Comparison of ENCODE assay signal across 2 cellular contexts in the genomic region with DNA sequence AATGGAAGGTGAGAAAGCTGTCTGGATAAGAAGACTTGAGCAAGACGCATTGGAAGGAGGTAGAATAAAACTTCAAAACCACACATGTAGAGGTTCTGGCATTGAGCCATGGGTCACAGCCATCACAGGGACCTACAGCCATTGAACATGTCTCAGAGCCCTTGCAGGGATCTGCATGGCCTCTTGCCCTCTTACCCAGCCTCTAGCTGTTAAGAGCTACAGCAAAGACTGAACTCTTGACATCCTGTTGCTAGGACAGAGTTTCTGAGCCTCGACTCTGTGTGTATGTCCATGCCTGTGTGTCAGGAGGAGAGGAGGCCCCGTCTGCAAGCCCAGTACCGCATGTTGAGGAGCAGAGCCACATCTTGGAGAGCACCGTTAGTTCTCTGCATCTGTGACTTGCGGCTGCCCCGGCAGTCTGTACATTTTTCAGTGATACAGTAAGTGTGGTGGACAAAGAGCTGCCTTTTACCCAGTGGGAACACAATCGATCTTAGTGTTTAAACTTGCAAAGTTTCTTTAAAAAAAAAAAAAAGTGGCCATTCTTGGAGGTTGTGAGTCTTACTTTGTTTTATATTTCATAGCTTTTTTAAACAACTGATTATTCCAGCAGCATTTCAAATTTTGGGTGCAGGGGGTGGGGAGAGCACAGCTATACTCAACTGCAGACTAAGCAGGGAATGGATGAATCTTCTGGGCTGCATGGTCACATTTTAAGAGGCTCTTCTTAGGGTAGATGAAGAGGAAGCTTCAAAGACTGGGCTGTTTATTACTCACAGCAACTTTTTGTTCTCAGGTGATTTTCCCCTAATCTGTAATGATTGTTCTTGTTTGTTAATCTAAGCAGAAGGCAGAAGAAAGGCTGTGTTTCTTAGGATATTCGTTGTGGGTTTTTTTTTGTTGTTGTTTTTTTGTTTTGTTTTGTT.
TF ChIP-seq lines count a peak whose summit lies in the region.

No MANE protein-coding gene starts in this region.

TF ChIP-seq in IMR-90, 13 proteins besides CTCF, POLR2A, EP300 and RAD21:
- TF ChIP-seq CHD1 (IDR thresholded peaks at IDR 0.05; ENCODE audit: low read depth, low read length) (no peak), MXI1 (IDR thresholded peaks at IDR 0.05; ENCODE audit: borderline replicate concordance, low read depth, low read length) (no peak), FOS (IDR thresholded peaks at IDR 0.05; ENCODE audit: low read depth, low read length) (no peak), CEBPB (IDR thresholded peaks at IDR 0.05; ENCODE audit: low read depth, low read length) (no peak), MAFK (IDR thresholded peaks at IDR 0.05; ENCODE audit: low read depth, low read length) (no peak), NFE2L2 (IDR thresholded peaks at IDR 0.05; ENCODE audit: low read depth, low read length) (no peak), SMC3 (IDR thresholded peaks at IDR 0.05; ENCODE audit: low read depth, low read length) (no peak), RCOR1 (IDR thresholded peaks at IDR 0.05; ENCODE audit: insufficient replicate concordance, low read length) (no peak), BHLHE40 (IDR thresholded peaks at IDR 0.05; ENCODE audit: low read depth, low read length) (no peak), RFX5 (IDR thresholded peaks at IDR 0.05; ENCODE audit: low read depth, low read length) (no peak)
- TF ChIP-seq, protein P1, sequence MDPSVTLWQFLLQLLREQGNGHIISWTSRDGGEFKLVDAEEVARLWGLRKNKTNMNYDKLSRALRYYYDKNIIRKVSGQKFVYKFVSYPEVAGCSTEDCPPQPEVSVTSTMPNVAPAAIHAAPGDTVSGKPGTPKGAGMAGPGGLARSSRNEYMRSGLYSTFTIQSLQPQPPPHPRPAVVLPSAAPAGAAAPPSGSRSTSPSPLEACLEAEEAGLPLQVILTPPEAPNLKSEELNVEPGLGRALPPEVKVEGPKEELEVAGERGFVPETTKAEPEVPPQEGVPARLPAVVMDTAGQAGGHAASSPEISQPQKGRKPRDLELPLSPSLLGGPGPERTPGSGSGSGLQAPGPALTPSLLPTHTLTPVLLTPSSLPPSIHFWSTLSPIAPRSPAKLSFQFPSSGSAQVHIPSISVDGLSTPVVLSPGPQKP (IDR thresholded peaks at IDR 0.05; ENCODE audit: borderline replicate concordance, low read depth, low read length) = no peak
- TF ChIP-seq, protein P2, sequence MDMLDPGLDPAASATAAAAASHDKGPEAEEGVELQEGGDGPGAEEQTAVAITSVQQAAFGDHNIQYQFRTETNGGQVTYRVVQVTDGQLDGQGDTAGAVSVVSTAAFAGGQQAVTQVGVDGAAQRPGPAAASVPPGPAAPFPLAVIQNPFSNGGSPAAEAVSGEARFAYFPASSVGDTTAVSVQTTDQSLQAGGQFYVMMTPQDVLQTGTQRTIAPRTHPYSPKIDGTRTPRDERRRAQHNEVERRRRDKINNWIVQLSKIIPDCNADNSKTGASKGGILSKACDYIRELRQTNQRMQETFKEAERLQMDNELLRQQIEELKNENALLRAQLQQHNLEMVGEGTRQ (IDR thresholded peaks at IDR 0.05; ENCODE audit: low read depth, low read length) = no peak

TF ChIP-seq in GM12878, 131 proteins besides CTCF, POLR2A, EP300 and RAD21:
- no peak for TF ChIP-seq CHD4 (IDR thresholded peaks at IDR 0.05)
- no peak for TF ChIP-seq NR2F1 (conservative IDR thresholded peaks at IDR 0.05)
- no peak for TF ChIP-seq TBL1XR1 (IDR thresholded peaks at IDR 0.05; ENCODE audit: low read depth, low read length)
- TF ChIP-seq NFYA (IDR thresholded peaks at IDR 0.05; ENCODE audit: borderline replicate concordance, low read depth, low read length) = no peak
- no peak for TF ChIP-seq MEF2A (IDR thresholded peaks at IDR 0.05; ENCODE audit: insufficient read depth, low read depth, low read length)
- TF ChIP-seq CBX5 (IDR thresholded peaks at IDR 0.05; ENCODE audit: low read depth) = no peak
- no peak for TF ChIP-seq JUNB (IDR thresholded peaks at IDR 0.05)
- TF ChIP-seq YY1 (IDR thresholded peaks at IDR 0.05; ENCODE audit: low read depth, low read length) = no peak
- no peak for TF ChIP-seq KDM1A (IDR thresholded peaks at IDR 0.05; ENCODE audit: borderline replicate concordance)
- TF ChIP-seq, protein P3, sequence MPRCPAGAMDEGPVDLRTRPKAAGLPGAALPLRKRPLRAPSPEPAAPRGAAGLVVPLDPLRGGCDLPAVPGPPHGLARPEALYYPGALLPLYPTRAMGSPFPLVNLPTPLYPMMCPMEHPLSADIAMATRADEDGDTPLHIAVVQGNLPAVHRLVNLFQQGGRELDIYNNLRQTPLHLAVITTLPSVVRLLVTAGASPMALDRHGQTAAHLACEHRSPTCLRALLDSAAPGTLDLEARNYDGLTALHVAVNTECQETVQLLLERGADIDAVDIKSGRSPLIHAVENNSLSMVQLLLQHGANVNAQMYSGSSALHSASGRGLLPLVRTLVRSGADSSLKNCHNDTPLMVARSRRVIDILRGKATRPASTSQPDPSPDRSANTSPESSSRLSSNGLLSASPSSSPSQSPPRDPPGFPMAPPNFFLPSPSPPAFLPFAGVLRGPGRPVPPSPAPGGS (IDR thresholded peaks at IDR 0.05; ENCODE audit: borderline replicate concordance, insufficient read depth, low read depth, low read length, poor library complexity, severe bottlenecking) = no peak
- TF ChIP-seq WRNIP1 (IDR thresholded peaks at IDR 0.05; ENCODE audit: borderline replicate concordance, low read depth, low read length) = no peak
- TF ChIP-seq, protein P4, sequence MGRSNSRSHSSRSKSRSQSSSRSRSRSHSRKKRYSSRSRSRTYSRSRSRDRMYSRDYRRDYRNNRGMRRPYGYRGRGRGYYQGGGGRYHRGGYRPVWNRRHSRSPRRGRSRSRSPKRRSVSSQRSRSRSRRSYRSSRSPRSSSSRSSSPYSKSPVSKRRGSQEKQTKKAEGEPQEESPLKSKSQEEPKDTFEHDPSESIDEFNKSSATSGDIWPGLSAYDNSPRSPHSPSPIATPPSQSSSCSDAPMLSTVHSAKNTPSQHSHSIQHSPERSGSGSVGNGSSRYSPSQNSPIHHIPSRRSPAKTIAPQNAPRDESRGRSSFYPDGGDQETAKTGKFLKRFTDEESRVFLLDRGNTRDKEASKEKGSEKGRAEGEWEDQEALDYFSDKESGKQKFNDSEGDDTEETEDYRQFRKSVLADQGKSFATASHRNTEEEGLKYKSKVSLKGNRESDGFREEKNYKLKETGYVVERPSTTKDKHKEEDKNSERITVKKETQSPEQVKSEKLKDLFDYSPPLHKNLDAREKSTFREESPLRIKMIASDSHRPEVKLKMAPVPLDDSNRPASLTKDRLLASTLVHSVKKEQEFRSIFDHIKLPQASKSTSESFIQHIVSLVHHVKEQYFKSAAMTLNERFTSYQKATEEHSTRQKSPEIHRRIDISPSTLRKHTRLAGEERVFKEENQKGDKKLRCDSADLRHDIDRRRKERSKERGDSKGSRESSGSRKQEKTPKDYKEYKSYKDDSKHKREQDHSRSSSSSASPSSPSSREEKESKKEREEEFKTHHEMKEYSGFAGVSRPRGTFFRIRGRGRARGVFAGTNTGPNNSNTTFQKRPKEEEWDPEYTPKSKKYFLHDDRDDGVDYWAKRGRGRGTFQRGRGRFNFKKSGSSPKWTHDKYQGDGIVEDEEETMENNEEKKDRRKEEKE (IDR thresholded peaks at IDR 0.05) = no peak
- no peak for TF ChIP-seq STAT3 (IDR thresholded peaks at IDR 0.05; ENCODE audit: low read depth, low read length)
- no peak for TF ChIP-seq ZZZ3 (IDR thresholded peaks at IDR 0.05; ENCODE audit: control insufficient read depth, insufficient read length, low read depth)
- no peak for TF ChIP-seq CHD2 (IDR thresholded peaks at IDR 0.05; ENCODE audit: borderline replicate concordance, low read depth, low read length)
- no peak for TF ChIP-seq ETV6 (conservative IDR thresholded peaks at IDR 0.05 in 1 of 2, IDR thresholded peaks at IDR 0.05 in 1 of 2; ENCODE audit: borderline replicate concordance in 1 of 2, low read depth in 1 of 2)
- no peak for TF ChIP-seq FOXK2 (IDR thresholded peaks at IDR 0.05)
